In the genomic region with DNA sequence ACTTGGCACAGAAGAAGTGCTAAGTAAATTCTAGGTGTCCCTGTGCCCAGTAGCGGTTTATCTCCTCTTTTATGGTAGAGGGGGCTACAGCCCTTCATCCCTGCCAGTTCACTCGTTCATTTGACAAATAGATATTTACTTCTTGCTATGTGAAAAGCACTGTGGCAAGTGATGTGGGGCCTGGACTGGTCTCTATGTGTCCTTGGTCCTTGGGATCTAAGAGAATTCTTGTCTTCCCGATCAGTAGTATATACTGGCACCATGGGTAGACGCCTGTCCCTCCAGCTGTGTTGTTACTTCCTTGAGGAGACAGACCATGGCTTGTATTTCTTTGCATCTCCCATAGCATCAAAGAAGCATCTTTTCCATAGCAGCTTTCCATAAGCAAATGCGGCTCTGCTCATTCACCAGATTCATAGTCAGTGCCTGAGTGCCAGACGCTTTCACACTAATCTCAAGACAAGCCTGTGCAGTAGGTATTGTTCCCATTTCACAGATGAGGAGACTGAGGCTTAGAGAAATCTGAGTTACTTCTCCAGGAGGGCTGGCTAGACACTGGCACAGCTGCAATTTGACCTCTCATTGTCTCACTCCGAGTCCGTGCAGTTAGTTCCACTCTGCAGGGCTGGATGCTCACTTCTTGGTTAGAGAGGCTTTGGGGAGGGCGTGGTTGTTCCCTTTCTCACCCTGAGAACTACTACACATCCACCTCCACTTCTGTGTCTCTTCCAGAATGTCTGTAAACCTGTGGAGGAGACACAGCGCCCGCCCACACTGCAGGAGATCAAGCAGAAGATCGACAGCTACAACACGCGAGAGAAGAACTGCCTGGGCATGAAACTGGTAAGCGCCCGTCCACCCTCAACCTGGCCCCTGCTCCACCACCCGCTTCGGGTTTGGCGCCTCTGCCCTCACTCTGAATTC, we compare ENCODE assay signal across 9 cellular contexts. TPM values are rescaled to one million over a fixed set of nuclear protein-coding genes. Genes with fewer than 3 reads are reported as not detected.
DNase-seq lines count a peak whose midpoint lies in the region; ATAC-seq and TF ChIP-seq lines count a peak whose summit lies in the region.
"Had no signal": no experiment of that assay in that cellular context is flagged by ENCODE, and none has a peak within 500 bp of the region (broad histone marks: within the 10 kb centered on the region; RNA-seq: fewer than 3 reads in every experiment).

No MANE protein-coding gene starts in this region.

- BruUV-seq in A673 (replicated peaks; lab: Mats Ljungman, UMichigan): no TSS peak

- peak overlapping the region; percentile 45 for H3K4me3 ChIP-seq in CD4-positive, CD25-positive, alpha-beta regulatory T cell (ENCODE audit: low read depth, low read length)
- peak overlapping the region in 1 of 8 donors; percentile 59 for H3K4me3 ChIP-seq in spleen
- no peak overlapping the region for H3K4me3 ChIP-seq in A673 (ENCODE audit: low read depth, low read length, poor library complexity, severe bottlenecking)
- H3K4me3 ChIP-seq: breast epithelium had no signal

- H3K36me3 Mint-ChIP-seq in CD4-positive, CD25-positive, alpha-beta regulatory T cell: peaks cover 49% of the 10 kb centered on the region
- peaks cover 88% of the 10 kb centered on the region for H3K36me3 Mint-ChIP-seq in T-helper 2 cell treated with Interferon-gamma antibody and Interleukin-4, amounts not matched to agents 5 μg/mL and 100 μg/mL, for 36 hours (ENCODE audit: low read depth)
- H3K36me3 Mint-ChIP-seq in central memory CD8-positive, alpha-beta T cell (ENCODE audit: insufficient read depth): peaks cover 68% of the 10 kb centered on the region

- no peaks in the 10 kb centered on the region for H3K27me3 Mint-ChIP-seq in CD4-positive, CD25-positive, alpha-beta regulatory T cell
- no peaks in the 10 kb centered on the region for H3K27me3 Mint-ChIP-seq in T-helper 2 cell treated with Interferon-gamma antibody and Interleukin-4, amounts not matched to agents 5 μg/mL and 100 μg/mL, for 36 hours (ENCODE audit: low read depth)
- no peaks in the 10 kb centered on the region for H3K27me3 Mint-ChIP-seq in central memory CD8-positive, alpha-beta T cell

- H3K27ac Mint-ChIP-seq in CD4-positive, CD25-positive, alpha-beta regulatory T cell: peak overlapping the region; percentile 89 to 100 (median 93)
- H3K27ac Mint-ChIP-seq in T-helper 2 cell treated with Interferon-gamma antibody and Interleukin-4, amounts not matched to agents 5 μg/mL and 100 μg/mL, for 36 hours: peak overlapping the region; percentile 90
- H3K27ac Mint-ChIP-seq in central memory CD8-positive, alpha-beta T cell (ENCODE audit: low read depth): peak overlapping the region; percentile 100

- H3K9me3 Mint-ChIP-seq in CD4-positive, CD25-positive, alpha-beta regulatory T cell: no peaks in the 10 kb centered on the region
- H3K9me3 Mint-ChIP-seq in T-helper 2 cell treated with Interferon-gamma antibody and Interleukin-4, amounts not matched to agents 5 μg/mL and 100 μg/mL, for 36 hours: no peaks in the 10 kb centered on the region
- H3K9me3 Mint-ChIP-seq in central memory CD8-positive, alpha-beta T cell: no peaks in the 10 kb centered on the region

- ATAC-seq in CD4-positive, CD25-positive, alpha-beta regulatory T cell (ENCODE audit: low read depth in 2 of 2): no peak
- no peak for ATAC-seq in central memory CD8-positive, alpha-beta T cell (replicated peaks; ENCODE audit: extremely low read depth, poor library complexity, severe bottlenecking)
- no peak for ATAC-seq in GM21786 (IDR thresholded peaks at IDR 0.05; ENCODE audit: unreplicated experiment)

- DNase-seq in CD4-positive, CD25-positive, alpha-beta regulatory T cell: no peak
- DNase-seq in T-helper 2 cell treated with Interferon-gamma antibody and Interleukin-4, amounts not matched to agents 5 μg/mL and 100 μg/mL, for 36 hours (ENCODE audit: low spot score): peak; percentile 64
- no peak for DNase-seq in central memory CD8-positive, alpha-beta T cell (ENCODE audit: low spot score in 2 of 2)
- DNase-seq in spleen (no peak), NCI-H2196 (lab: John Stamatoyannopoulos, UW; ENCODE audit: unreplicated experiment) (no peak), NCI-H2171 treated with DMSO at 0.1 percent for 48 hours (lab: John Stamatoyannopoulos, UW) (no peak), A673 (ENCODE audit: low spot score) (no peak)

- no peak for TF ChIP-seq CTCF in spleen (IDR thresholded peaks at IDR 0.05 in 8 of 11, conservative IDR thresholded peaks at IDR 0.05 in 3 of 11)
- TF ChIP-seq CTCF in A673 (conservative IDR thresholded peaks at IDR 0.05; ENCODE audit: low read depth, low read length): no peak

- H3K9me3 ChIP-seq in CD4-positive, CD25-positive, alpha-beta regulatory T cell (ENCODE audit: control insufficient read depth in 2 of 2, low read length in 2 of 2): no peaks in the 10 kb centered on the region
- H3K9me3 ChIP-seq in spleen (no peaks in the 10 kb centered on the region), A673 (ENCODE audit: low read depth, low read length, poor library complexity, severe bottlenecking) (no peaks in the 10 kb centered on the region)
- H3K9me3 ChIP-seq: breast epithelium had no signal

- peak overlapping the region; percentile 86 for H3K27ac ChIP-seq in CD4-positive, CD25-positive, alpha-beta regulatory T cell (ENCODE audit: insufficient read depth, low read length, poor library complexity, severe bottlenecking)
- H3K27ac ChIP-seq in spleen (peak overlapping the region; percentile 42 to 98 (median 95)), A673 (ENCODE audit: low read depth, low read length, poor library complexity, severe bottlenecking) (no peak overlapping the region)
- H3K27ac ChIP-seq: breast epithelium had no signal

- H3K36me3 ChIP-seq in CD4-positive, CD25-positive, alpha-beta regulatory T cell (ENCODE audit: control insufficient read depth, insufficient read depth, low read length): peaks cover 68% of the 10 kb centered on the region
- H3K36me3 ChIP-seq in spleen (peaks cover 7 to 70% (median 49%) of the 10 kb centered on the region in 6 donors), A673 (ENCODE audit: insufficient read depth, low read length, poor library complexity, severe bottlenecking) (no peaks in the 10 kb centered on the region)
- H3K36me3 ChIP-seq: breast epithelium had no signal

- TF ChIP-seq POLR2A in spleen (IDR thresholded peaks at IDR 0.05): no peak

- CTCF ChIA-PET in A673 (lab: Charles Lee): interaction anchor here (0.9 to 1.7 kb wide), 4 partner anchors 38 to 103 kb away, joined by 3 to 25 read pairs (median 7); no protein-coding TSS in a partner anchor

- intact Hi-C loops in spleen (cut with DNase I; ENCODE audit: low total_unique reads) (loop anchor here (5.0 kb wide), 1 partner anchor 100 kb away; no protein-coding TSS in a partner anchor), A673 (cut with micrococcal nuclease; ENCODE audit: unreplicated experiment) (loop anchor here (1.0 to 2.0 kb wide), 2 partner anchors 38 to 92 kb away; no protein-coding TSS in a partner anchor)

- peak overlapping the region; percentile 77 to 91 (median 84) for H3K4me3 Mint-ChIP-seq in CD4-positive, CD25-positive, alpha-beta regulatory T cell
- peak overlapping the region; percentile 78 for H3K4me3 Mint-ChIP-seq in T-helper 2 cell treated with Interferon-gamma antibody and Interleukin-4, amounts not matched to agents 5 μg/mL and 100 μg/mL, for 36 hours
- H3K4me3 Mint-ChIP-seq in central memory CD8-positive, alpha-beta T cell: peak overlapping the region; percentile 80

- WGBS in spleen, 5 donors: 72 to 79% (median 77%) methylated on average over 19 of the region's 19 CpGs

- H3K27me3 ChIP-seq in CD4-positive, CD25-positive, alpha-beta regulatory T cell (ENCODE audit: control insufficient read depth, insufficient read depth, low read length): no peaks in the 10 kb centered on the region
- H3K27me3 ChIP-seq in spleen (replicated peaks in 1 of 7): no peaks in the 10 kb centered on the region
- no peaks in the 10 kb centered on the region for H3K27me3 ChIP-seq in A673 (replicated peaks; ENCODE audit: insufficient read depth, low read depth, low read length, poor library complexity)
- H3K27me3 ChIP-seq: breast epithelium had no signal

- H3K4me1 ChIP-seq in CD4-positive, CD25-positive, alpha-beta regulatory T cell (ENCODE audit: control insufficient read depth, insufficient read depth, low read length, poor library complexity, severe bottlenecking): peaks cover 65% of the 10 kb centered on the region
- H3K4me1 ChIP-seq in spleen: peaks cover 58 to 100% (median 85%) of the 10 kb centered on the region in 6 donors
- H3K4me1 ChIP-seq in A673 (ENCODE audit: insufficient read depth, low read length, poor library complexity, severe bottlenecking): no peaks in the 10 kb centered on the region

- peaks cover 20 to 81% (median 60%) of the 10 kb centered on the region in 4 donors for H3K4me1 Mint-ChIP-seq in CD4-positive, CD25-positive, alpha-beta regulatory T cell
- peaks cover 75% of the 10 kb centered on the region for H3K4me1 Mint-ChIP-seq in T-helper 2 cell treated with Interferon-gamma antibody and Interleukin-4, amounts not matched to agents 5 μg/mL and 100 μg/mL, for 36 hours (ENCODE audit: low read depth)
- peaks cover 66% of the 10 kb centered on the region for H3K4me1 Mint-ChIP-seq in central memory CD8-positive, alpha-beta T cell

- POLR2A ChIA-PET in A673 (lab: Charles Lee; ENCODE audit: low non-redundant PET): no interaction called here

RNA-seq across cellular contexts. Expression of gene EIF2D, which starts 29.5 kb away (rescaled TPM):
- 35.7 TPM for total RNA-seq in CD4-positive, CD25-positive, alpha-beta regulatory T cell
- 10 to 100 TPM; 21.3 to 32.6 (median 26.7) TPM for polyA plus RNA-seq in CD4-positive, CD25-positive, alpha-beta regulatory T cell
- total RNA-seq in spleen: 10 to 100 TPM; 38.7 to 48.6 (median 43.0) TPM
- 10 to 100 TPM; 41.8 to 51.6 (median 50.0) TPM for polyA plus RNA-seq in spleen
- total RNA-seq in A673 (2021): 32.6 and 32.7 TPM in 2 replicates

RNA-seq across cellular contexts. Expression of gene DYRK3, which starts 52.5 kb away (rescaled TPM):
- total RNA-seq in CD4-positive, CD25-positive, alpha-beta regulatory T cell: 0.67 TPM
- polyA plus RNA-seq in CD4-positive, CD25-positive, alpha-beta regulatory T cell: under 1 TPM in 1 of 4 donors, not detected in 3; 0.32 TPM
- 1 to 10 TPM; 2.4 to 6.6 (median 4.3) TPM for total RNA-seq in spleen
- polyA plus RNA-seq in spleen: 1 to 10 TPM in 1 of 3 donors, under 1 TPM in 2; 0.65 to 1.4 (median 0.89) TPM
- 18.7 and 24.0 TPM in 2 replicates for total RNA-seq in A673 (2021)
